ENCODE assay signal across 8 cellular contexts in genomic region chr15:74432271-74432967, GRCh38. TPM values are rescaled to one million over a fixed set of nuclear protein-coding genes. Genes with fewer than 3 reads are reported as not detected.
DNase-seq lines count a peak whose midpoint lies in the region; ATAC-seq and TF ChIP-seq lines count a peak whose summit lies in the region.

No MANE protein-coding gene starts in this region.

- no peak overlapping the region for H3K27ac ChIP-seq in OCI-LY1 (ENCODE audit: low read depth, low read length, poor library complexity, severe bottlenecking)
- peak overlapping the region; percentile 84 for H3K27ac ChIP-seq in parathyroid adenoma

- peak overlapping the region; percentile 90 for H3K4me3 Mint-ChIP-seq in endothelial cell (ENCODE audit: unreplicated experiment)

- H2AFZ ChIP-seq in OCI-LY1 (ENCODE audit: low read length) (no peak overlapping the region), parathyroid adenoma (no peak overlapping the region)

- H4K20me1 ChIP-seq in OCI-LY1 (ENCODE audit: insufficient read depth, low read length), result no peaks in the 10 kb centered on the region

- H3K27me3 ChIP-seq in OCI-LY1 (ENCODE audit: insufficient read depth, low read length) (0 out of 2 replicates have a peak, but pooled peaks cover 5% of the 10 kb centered on the region), parathyroid adenoma (ENCODE audit: control insufficient read depth, insufficient read depth, low read length) (no peaks in the 10 kb centered on the region)

- H3K79me2 ChIP-seq in OCI-LY1 (ENCODE audit: insufficient read depth, low read length) (no peaks in the 10 kb centered on the region), parathyroid adenoma (peaks cover 3% of the 10 kb centered on the region)

- peaks cover 6% of the 10 kb centered on the region for H3K27me3 Mint-ChIP-seq in endothelial cell (ENCODE audit: unreplicated experiment)

- no peaks in the 10 kb centered on the region for H3K9me2 ChIP-seq in OCI-LY1 (ENCODE audit: low read depth, low read length)

- no peak for TF ChIP-seq CTCF in OCI-LY1 (IDR thresholded peaks at IDR 0.05; ENCODE audit: low read length)
- no peak for TF ChIP-seq CTCF in endothelial cell (IDR thresholded peaks at IDR 0.05; ENCODE audit: unreplicated experiment)
- no peak for TF ChIP-seq CTCF in parathyroid adenoma (IDR thresholded peaks at IDR 0.05)

- 0 out of 2 replicates have a peak overlapping the region, but pooled peaks have one; percentile 89 for H3K4me2 ChIP-seq in OCI-LY1 (ENCODE audit: low read length)
- no peak overlapping the region for H3K4me2 ChIP-seq in parathyroid adenoma (ENCODE audit: low read length)

- DNase-seq in endothelial cell (ENCODE audit: low spot score), result no peak
- DNase-seq in NCI-H1092 (lab: John Stamatoyannopoulos, UW), result no peak
- no peak for DNase-seq in mucosa of gallbladder (ENCODE audit: low spot score)
- no peak for DNase-seq in activated CD4-positive, alpha-beta T cell treated with anti-CD3 and anti-CD28 coated beads, Interleukin-2, amount 50 U/mL, for 1 hour

- peaks cover 50% of the 10 kb centered on the region for H3K4me1 Mint-ChIP-seq in endothelial cell (ENCODE audit: unreplicated experiment)

- peaks cover 8% of the 10 kb centered on the region for H3K4me1 ChIP-seq in OCI-LY1 (ENCODE audit: insufficient read depth, low read length, severe bottlenecking)
- peaks cover 26% of the 10 kb centered on the region for H3K4me1 ChIP-seq in parathyroid adenoma

- no peak overlapping the region for H3K9ac ChIP-seq in OCI-LY1 (ENCODE audit: low read length)
- H3K9ac ChIP-seq in parathyroid adenoma, result no peak overlapping the region

- peak overlapping the region; percentile 13 for H3K27ac Mint-ChIP-seq in endothelial cell (ENCODE audit: unreplicated experiment)

- H3F3A ChIP-seq in OCI-LY1 (ENCODE audit: insufficient read depth, low read length), result no peaks in the 10 kb centered on the region

- H3K4me3 ChIP-seq in GM08714 (ENCODE audit: low read length) (peak overlapping the region; percentile 75), OCI-LY1 (ENCODE audit: low read depth, low read length, poor library complexity, severe bottlenecking) (no peak overlapping the region), parathyroid adenoma (ENCODE audit: low read depth, low read length) (no peak overlapping the region)

- H3K9me3 ChIP-seq in OCI-LY1 (ENCODE audit: low read length) (no peaks in the 10 kb centered on the region), parathyroid adenoma (ENCODE audit: control insufficient read depth, low read length) (no peaks in the 10 kb centered on the region)

- H3K36me3 ChIP-seq in OCI-LY1 (ENCODE audit: insufficient read depth, low read length), result no peaks in the 10 kb centered on the region
- no peaks in the 10 kb centered on the region for H3K36me3 ChIP-seq in parathyroid adenoma (ENCODE audit: control insufficient read depth, insufficient read depth, low read length)

- no peaks in the 10 kb centered on the region for H3K9me3 Mint-ChIP-seq in endothelial cell (ENCODE audit: unreplicated experiment)

- H3K36me3 Mint-ChIP-seq in endothelial cell (ENCODE audit: low read depth, unreplicated experiment), result peaks cover 11% of the 10 kb centered on the region

- no peak for ATAC-seq in HG03432 (IDR thresholded peaks at IDR 0.05; ENCODE audit: unreplicated experiment)

RNA-seq across cellular contexts. Expression of gene SEMA7A, which starts 1.3 kb away (rescaled TPM):
- total RNA-seq in endothelial cell (ENCODE audit: unreplicated experiment), result 41.4 TPM
- 3.2 TPM for total RNA-seq in mucosa of gallbladder

RNA-seq across cellular contexts. Expression of gene UBL7, which starts 28.5 kb away (rescaled TPM):
- total RNA-seq in endothelial cell (ENCODE audit: unreplicated experiment) (79.9 TPM), mucosa of gallbladder (43.1 TPM)

Comparison
In these comparisons a context has a peak if more than half of its experiments do, and no peak if none do; other contexts are left out.
1. RNA of gene SEMA7A, which starts 1.3 kb away (total RNA-seq): 41.4 TPM in endothelial cell (single experiment); 3.2 TPM in mucosa of gallbladder (single experiment); every median in the first group is over 10 times any median in the second.